ENCODE assay signal across 32 cellular contexts in genomic region chr1:82165304-82165703, GRCh38.
"Had no signal": no experiment of that assay in that cellular context is flagged by ENCODE, and none has a peak within 500 bp of the region (broad histone marks: within the 10 kb centered on the region; RNA-seq: fewer than 3 reads in every experiment).

No MANE protein-coding gene starts in this region.

- FAIRE-seq: astrocyte, bronchial epithelial cell had no signal

- H3K4me1 ChIP-seq: ascending aorta, breast epithelium had no signal

- H3K36me3 ChIP-seq: adrenal gland, ascending aorta, brain microvascular endothelial cell, breast epithelium, cardiac muscle cell had no signal

- H3K27ac ChIP-seq: adrenal gland, ascending aorta, body of pancreas, brain microvascular endothelial cell, breast epithelium, cardiac muscle cell had no signal

- DNase-seq: activated effector memory CD4-positive, alpha-beta T cell treated with anti-CD3 and anti-CD28 coated beads, Interleukin-2, amount 50 U/mL, for 16 hours; activated effector memory CD4-positive, alpha-beta T cell treated with Interleukin-2 at 50 U/mL for 16 hours; activated gamma-delta T cell; activated gamma-delta T cell treated with Interleukin-2 at 50 U/mL for 16 hours; activated naive CD4-positive, alpha-beta T cell; activated naive CD4-positive, alpha-beta T cell treated with anti-CD3 and anti-CD28 coated beads for 36 hours; activated naive CD4-positive, alpha-beta T cell treated with anti-CD3 and anti-CD28 coated beads, Interleukin-2, amount 10 ng/mL, durations not matched to agents 7 days and 5 days; activated naive CD4-positive, alpha-beta T cell treated with anti-CD3 and anti-CD28 coated beads, Interleukin-2, amount 50 U/mL, for 16 hours; activated naive CD4-positive, alpha-beta T cell treated with Interleukin-2 at 50 U/mL for 16 hours; activated naive CD8-positive, alpha-beta T cell treated with anti-CD3 and anti-CD28 coated beads for 36 hours; activated naive CD8-positive, alpha-beta T cell treated with anti-CD3 and anti-CD28 coated beads, Interleukin-2, amount 10 ng/mL, durations not matched to agents 7 days and 5 days; activated naive CD8-positive, alpha-beta T cell treated with anti-CD3 and anti-CD28 coated beads, Interleukin-2, amount 50 U/mL, for 24 hours; activated T-cell treated with anti-CD3 and anti-CD28 coated beads, Interleukin-2, amount 50 U/mL, for 4 hours; activated T-cell treated with anti-CD3 and anti-CD28 coated beads, Interleukin-2, amount 50 U/mL, for 48 hours; activated T-cell treated with anti-CD3 and anti-CD28 coated beads, Interleukin-2, amount 50 U/mL, for 72 hours; adrenal gland; amniotic stem cell; amygdala; anterior cingulate cortex; aorta; body of pancreas; brain microvascular endothelial cell; caudate nucleus; central memory CD4-positive, alpha-beta T cell; cerebellar nuclear complex had no signal

- H3K9me3 ChIP-seq: adrenal gland, ascending aorta, body of pancreas, breast epithelium had no signal

- ATAC-seq: activated naive CD4-positive, alpha-beta T cell treated with anti-CD3 and anti-CD28 coated beads, Interleukin-2, amount 50 U/mL, for 72 hours; activated naive CD8-positive, alpha-beta T cell treated with anti-CD3 and anti-CD28 coated beads, Interleukin-2, amount 50 U/mL, for 24 hours; activated T-cell treated with anti-CD3 and anti-CD28 coated beads, Interleukin-2, amount 50 U/mL, for 4 hours; activated T-cell treated with anti-CD3 and anti-CD28 coated beads, Interleukin-2, amount 50 U/mL, for 72 hours; activated T-helper 17 cell treated with anti-CD3 and anti-CD28 coated beads, Interleukin-2, amount 50 U/mL, for 72 hours; body of pancreas had no signal

- H3K4me3 ChIP-seq: adrenal gland, ascending aorta, body of pancreas, breast epithelium, cardiac muscle cell had no signal

- H3K27me3 ChIP-seq: adrenal gland, ascending aorta, body of pancreas, brain microvascular endothelial cell, breast epithelium, cardiac muscle cell had no signal
